In the genomic region with DNA sequence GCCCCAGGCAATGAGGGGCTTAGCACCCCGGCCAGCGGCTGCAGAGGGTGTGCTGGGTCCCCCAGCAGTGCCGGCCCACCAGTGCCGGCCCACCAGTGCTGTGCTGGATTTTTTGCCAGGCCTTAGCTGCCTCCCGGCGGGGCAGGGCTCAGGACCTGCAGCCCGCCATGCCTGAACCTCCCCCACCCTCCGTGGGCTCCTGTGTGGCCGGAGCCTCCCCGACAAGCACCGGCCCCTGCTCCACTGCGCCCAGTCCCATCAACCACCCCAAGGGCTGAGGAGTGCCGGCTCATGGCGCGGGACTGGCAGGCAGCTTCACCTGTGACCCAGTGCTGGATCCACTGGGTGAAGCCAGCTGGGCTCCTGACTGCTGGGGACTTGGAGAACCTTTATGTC, we compare ENCODE assay signal across 14 cellular contexts. TPM values are rescaled to one million over a fixed set of nuclear protein-coding genes. Genes with fewer than 3 reads are reported as not detected.
A peak's percentile ranks its signal among the peaks of the same experiment; 100 is the strongest.
DNase-seq lines count a peak whose midpoint lies in the region; ATAC-seq and TF ChIP-seq lines count a peak whose summit lies in the region.
"Had no signal": no experiment of that assay in that cellular context is flagged by ENCODE, and none has a peak within 500 bp of the region (broad histone marks: within the 10 kb centered on the region; RNA-seq: fewer than 3 reads in every experiment).

No MANE protein-coding gene starts in this region.

- no peak overlapping the region for H2BK20ac ChIP-seq in H9 (ENCODE audit: low read depth, low read length, poor library complexity, severe bottlenecking)

- no peaks in the 10 kb centered on the region for H3K36me3 ChIP-seq in colonic mucosa
- H3K36me3 ChIP-seq in neuronal stem cell (replicated peaks in 1 of 2; ENCODE audit: control insufficient read depth in 2 of 2, insufficient read depth in 2 of 2, low read length in 2 of 2): no peaks in the 10 kb centered on the region
- no peaks in the 10 kb centered on the region for H3K36me3 ChIP-seq in vagina
- H3K36me3 ChIP-seq: BE2C had no signal

- peak; percentile 17 for DNase-seq in H9
- DNase-seq in colonic mucosa: peak; percentile 16
- no peak for DNase-seq in neuronal stem cell (ENCODE audit: low spot score)
- peak; percentile 54 to 67 for DNase-seq in vagina (ENCODE audit: extremely low spot score in 2 of 2)
- no peak for DNase-seq in NCI-H1105 treated with DMSO at 0.1 percent for 48 hours (lab: John Stamatoyannopoulos, UW)
- DNase-seq: BE2C, DMS53, GF-D8 had no signal

- H3T11ph ChIP-seq in H9 (ENCODE audit: low read length): no peak overlapping the region

- no peak overlapping the region for H2AK5ac ChIP-seq in H9 (ENCODE audit: insufficient read length, low read length)
- peak overlapping the region; percentile 43 for H2AK5ac ChIP-seq in neuronal stem cell (ENCODE audit: low read depth, low read length)

- no peak overlapping the region for H3K9ac ChIP-seq in H9 (ENCODE audit: extremely low read depth, insufficient read length, low read length)
- H3K9ac ChIP-seq in colonic mucosa (ENCODE audit: low read depth in 2 of 2, low read length in 2 of 2): no peak overlapping the region
- H3K9ac ChIP-seq in neuronal stem cell (ENCODE audit: low read depth, low read length, poor library complexity): no peak overlapping the region

- no peaks in the 10 kb centered on the region for H3K79me1 ChIP-seq in H9 (ENCODE audit: insufficient read depth, low read depth, low read length, poor library complexity, severe bottlenecking)
- H3K79me1 ChIP-seq in neuronal stem cell (ENCODE audit: low read depth, low read length): no peaks in the 10 kb centered on the region

- H3K9me3 ChIP-seq in H9 (ENCODE audit: control insufficient read depth, low read depth, low read length): no peaks in the 10 kb centered on the region
- H3K9me3 ChIP-seq in colonic mucosa: no peaks in the 10 kb centered on the region
- peaks cover 0 to 2% of the 10 kb centered on the region in 2 donors for H3K9me3 ChIP-seq in neuronal stem cell (replicated peaks in 1 of 2; ENCODE audit: control insufficient read depth in 2 of 2, insufficient read depth in 1 of 2, low read depth in 1 of 2, low read length in 2 of 2)
- H3K9me3 ChIP-seq in vagina: no peaks in the 10 kb centered on the region
- H3K9me3 ChIP-seq: A549, BE2C had no signal

- no peak for ATAC-seq in GM21526 (IDR thresholded peaks at IDR 0.05; ENCODE audit: low FRiP score, unreplicated experiment)
- ATAC-seq in GM18520 (IDR thresholded peaks at IDR 0.05; ENCODE audit: unreplicated experiment): no peak
- ATAC-seq: A549, HCT116, HepG2 had no signal

- no peak overlapping the region for H3K23ac ChIP-seq in H9 (ENCODE audit: insufficient read length, low read depth, low read length)
- H3K23ac ChIP-seq in neuronal stem cell (ENCODE audit: low read depth, low read length, poor library complexity): no peak overlapping the region

- no peak overlapping the region for H3K4me2 ChIP-seq in H9 (ENCODE audit: insufficient read depth, insufficient read length, low read length)
- no peak overlapping the region for H3K4me2 ChIP-seq in neuronal stem cell (ENCODE audit: insufficient read depth, low read length, poor library complexity, severe bottlenecking)
- H3K4me2 ChIP-seq: A549 had no signal

- H3K79me2 ChIP-seq in H9 (ENCODE audit: insufficient read depth, low read length): no peaks in the 10 kb centered on the region

- no peaks in the 10 kb centered on the region for H4K20me1 ChIP-seq in H9 (ENCODE audit: control insufficient read depth, insufficient read depth, insufficient read length)

- H2BK5ac ChIP-seq in H9 (ENCODE audit: insufficient read length, low read length) (no peak overlapping the region), neuronal stem cell (ENCODE audit: low read length) (no peak overlapping the region)

- TF ChIP-seq POLR2A in vagina (IDR thresholded peaks at IDR 0.05): no peak

- no peak overlapping the region for H4K5ac ChIP-seq in H9 (ENCODE audit: insufficient read length, low read depth, low read length)

- H3K56ac ChIP-seq in H9 (ENCODE audit: insufficient read length, low read depth, low read length): no peak overlapping the region

- H3K27ac Mint-ChIP-seq in H9: no peak overlapping the region; a peak in 1 of 7 replicates

- H2AFZ ChIP-seq in H9 (ENCODE audit: low read length): no peak overlapping the region
- H2AFZ ChIP-seq in neuronal stem cell (ENCODE audit: low read length): no peak overlapping the region

- H3K27ac ChIP-seq in H9 (ENCODE audit: insufficient read length, low read depth, low read length) (no peak overlapping the region), colonic mucosa (no peak overlapping the region), neuronal stem cell (replicated peaks; ENCODE audit: low read length) (no peak overlapping the region), vagina (no peak overlapping the region)
- H3K27ac ChIP-seq: A549, C4-2B had no signal

- H3K4me3 ChIP-seq in colonic mucosa: no peak overlapping the region
- H3K4me3 ChIP-seq in neuronal stem cell (ENCODE audit: low read length in 2 of 2): no peak overlapping the region
- H3K4me3 ChIP-seq in vagina: no peak overlapping the region
- H3K4me3 ChIP-seq: A549 had no signal

- WGBS in H9 (ENCODE audit: extremely low coverage, insufficient read length, low lambda C conversion rate): no CpG with 5 or more reads among the region's 15 CpGs
- WGBS in neuronal stem cell (ENCODE audit: extremely low coverage in 2 of 2, insufficient read length in 2 of 2, insufficient replicate concordance in 1 of 2), 2 donors: no CpG with 5 or more reads among the region's 15 CpGs

- H2BK12ac ChIP-seq in H9 (ENCODE audit: insufficient read length, low read depth, low read length) (no peak overlapping the region), neuronal stem cell (ENCODE audit: low read length) (peak overlapping the region; percentile 34)

- no peaks in the 10 kb centered on the region for H3K23me2 ChIP-seq in H9 (ENCODE audit: insufficient read length, low read depth, low read length, poor library complexity, severe bottlenecking)

- peaks cover 4 to 5% of the 10 kb centered on the region in 2 experiments; a peak in 3 of 5 replicates for H3K9me3 Mint-ChIP-seq in H9

- no peak overlapping the region for H2BK15ac ChIP-seq in H9 (ENCODE audit: low read depth, low read length)
- H2BK15ac ChIP-seq in neuronal stem cell (ENCODE audit: low read length): no peak overlapping the region

- no peak overlapping the region for H4K91ac ChIP-seq in H9 (ENCODE audit: insufficient read length, low read depth, low read length)
- H4K91ac ChIP-seq in neuronal stem cell (ENCODE audit: low read depth, low read length, poor library complexity): no peak overlapping the region

- peaks cover 0 to 3% (median 0%) of the 10 kb centered on the region in 3 experiments; a peak in 2 of 7 replicates for H3K36me3 Mint-ChIP-seq in H9 (ENCODE audit: insufficient read depth in 1 of 3, low read depth in 3 of 3)

- H3K27me3 ChIP-seq in H9 (ENCODE audit: insufficient read depth, low read length) (no peaks in the 10 kb centered on the region), colonic mucosa (no peaks in the 10 kb centered on the region), neuronal stem cell (ENCODE audit: control insufficient read depth in 3 of 3, insufficient read depth in 3 of 3, low read depth in 1 of 3, low read length in 3 of 3) (no peaks in the 10 kb centered on the region), vagina (no peaks in the 10 kb centered on the region)
- H3K27me3 ChIP-seq: BE2C had no signal

- H4K8ac ChIP-seq in H9 (replicated peaks; ENCODE audit: insufficient read length, low read depth, low read length) (no peak overlapping the region), neuronal stem cell (ENCODE audit: low read depth, low read length) (peak overlapping the region; percentile 10)

- peaks cover 10 to 13% of the 10 kb centered on the region in 2 experiments for H3K4me1 Mint-ChIP-seq in H9

- H2BK120ac ChIP-seq in H9 (ENCODE audit: low read depth, low read length, poor library complexity, severe bottlenecking) (no peak overlapping the region), neuronal stem cell (ENCODE audit: low read depth, low read length) (no peak overlapping the region)

- intact Hi-C loops in colonic mucosa (cut with DNase I) (no loop called here), vagina (cut with DNase I) (loop anchor here (5.0 kb wide), 1 partner anchor 482 kb away; no protein-coding TSS in a partner anchor)

- TF ChIP-seq CTCF in H9 (conservative IDR thresholded peaks at IDR 0.05) (no peak), colonic mucosa (IDR thresholded peaks at IDR 0.05) (no peak), vagina (IDR thresholded peaks at IDR 0.05) (no peak)

- H3K4ac ChIP-seq in H9 (ENCODE audit: low read depth, low read length) (no peak overlapping the region), neuronal stem cell (ENCODE audit: low read length) (no peak overlapping the region)

- H3K18ac ChIP-seq in H9 (ENCODE audit: insufficient read length, low read depth, low read length) (no peak overlapping the region), neuronal stem cell (ENCODE audit: low read length) (no peak overlapping the region)

- peaks cover 2% of the 10 kb centered on the region for H3K27me3 Mint-ChIP-seq in H9 (ENCODE audit: low read depth)

- H3K14ac ChIP-seq in H9 (ENCODE audit: insufficient read depth, low read length) (no peak overlapping the region), neuronal stem cell (ENCODE audit: low read length) (no peak overlapping the region)

- H3K4me1 ChIP-seq in H9 (ENCODE audit: insufficient read depth, low read length) (no peaks in the 10 kb centered on the region), colonic mucosa (no peaks in the 10 kb centered on the region), neuronal stem cell (ENCODE audit: control insufficient read depth in 2 of 2, insufficient read depth in 1 of 2, low read depth in 1 of 2, low read length in 2 of 2) (peaks cover 0 to 2% of the 10 kb centered on the region in 2 donors), vagina (no peaks in the 10 kb centered on the region)
- H3K4me1 ChIP-seq: A549, BE2C had no signal

- no peak overlapping the region for H3K4me3 Mint-ChIP-seq in H9

RNA-seq across cellular contexts. Expression of a gene that starts 3.5 kb away (rescaled TPM):
- total RNA-seq in H9 (2021) (not detected in 2 replicates), colonic mucosa (100 to 1,000 TPM; 208 to 218 TPM), vagina (8.3 TPM)
- not detected for polyA plus RNA-seq in neuronal stem cell (2013, experiment 1 of 2)
- polyA plus RNA-seq in neuronal stem cell (2013, experiment 2 of 2): 0.01 TPM

Comparison
In these comparisons a context has a peak if more than half of its experiments do, and no peak if none do; other contexts are left out.
1. DNase-seq: peak in H9 (single experiment), colonic mucosa (single experiment) and vagina (2 of 2); none in neuronal stem cell (single experiment) and NCI-H1105 treated with DMSO at 0.1 percent for 48 hours (single experiment).
2. RNA of a gene that starts 3.5 kb away (total RNA-seq): 208 to 218 TPM in colonic mucosa; 8.3 TPM in vagina (single experiment) and not detected in H9; every median in the first group is over 10 times any median in the second.